8 cellular contexts compared by ENCODE assay signal in the genomic region with DNA sequence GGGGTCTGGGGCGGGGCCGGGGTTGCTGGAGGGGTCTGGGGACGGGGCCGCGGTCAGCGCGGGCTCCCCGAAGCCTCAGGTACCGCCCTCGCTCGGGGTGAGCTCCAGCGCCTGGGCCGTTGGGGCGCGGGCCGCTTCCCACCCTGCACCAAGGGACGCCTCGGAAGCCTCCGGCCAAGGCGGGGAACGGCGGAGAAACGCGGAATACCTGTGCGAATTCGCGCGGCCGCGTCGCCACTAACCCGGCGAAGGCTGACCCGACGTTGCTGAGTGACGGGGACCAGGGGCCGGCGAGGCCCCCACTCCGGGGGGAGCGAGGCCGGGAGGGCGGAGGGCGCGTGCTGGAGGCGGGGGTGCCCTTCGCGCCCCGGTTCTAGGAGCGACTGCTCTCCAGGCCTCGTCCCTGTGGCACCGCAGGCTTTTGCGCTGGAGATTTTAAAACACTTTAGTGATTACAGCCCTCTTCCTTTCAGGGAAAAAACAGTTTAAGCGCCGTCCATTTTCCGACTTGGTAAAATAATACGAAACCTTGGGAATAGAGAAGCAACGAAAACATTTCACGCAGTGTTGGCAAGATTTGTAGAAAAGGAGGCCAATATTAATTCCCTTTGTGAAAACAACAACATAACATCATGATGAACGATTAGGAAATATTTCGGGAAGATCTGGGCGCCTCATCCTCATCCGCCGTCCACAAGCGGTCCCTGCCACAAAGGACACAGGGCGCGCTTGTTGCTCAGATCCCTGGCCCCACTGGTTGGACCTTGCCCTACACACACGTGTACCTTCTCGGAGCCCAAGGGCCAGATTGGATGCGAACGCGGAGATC. TPM values are rescaled to one million over a fixed set of nuclear protein-coding genes. Genes with fewer than 3 reads are reported as not detected.
DNase-seq lines count a peak whose midpoint lies in the region; ATAC-seq, FAIRE-seq and TF ChIP-seq lines count a peak whose summit lies in the region.

No MANE protein-coding gene starts in this region.

- 12% methylated on average over 71 of the region's 71 CpGs for WGBS in ectodermal cell, 2 experiments

- FAIRE-seq in H54 (lab: Jason Lieb, UNC): no peak

- POLR2A ChIA-PET in naive thymus-derived CD4-positive, alpha-beta T cell (lab: Charles Lee): no interaction called here

- H3K4me3 ChIP-seq in GM08714 (ENCODE audit: low read length) (peak overlapping the region; percentile 11; the same call in 1 of the 2 replicates), ectodermal cell (ENCODE audit: insufficient read depth, low read depth, low read length) (peak overlapping the region; percentile 51)
- no peak overlapping the region for H3K4me3 ChIP-seq in naive thymus-derived CD4-positive, alpha-beta T cell (ENCODE audit: low read length)

- H3K27ac Mint-ChIP-seq in naive thymus-derived CD4-positive, alpha-beta T cell: no peak overlapping the region

- intact Hi-C loops in naive thymus-derived CD4-positive, alpha-beta T cell (cut with micrococcal nuclease): loop anchor here in 1 of 2 donors (1.0 kb wide), 1 partner anchor 8 kb away; no protein-coding TSS in a partner anchor

- peaks cover 0 to 17% (median 14%) of the 10 kb centered on the region in 5 donors for H3K36me3 Mint-ChIP-seq in naive thymus-derived CD4-positive, alpha-beta T cell

- DNase-seq in NCI-H510A treated with DMSO at 0.1 percent for 48 hours (lab: John Stamatoyannopoulos, UW) (peak; percentile 60), Kasumi-1 (lab: John Stamatoyannopoulos, UW) (no peak), erythroblast (lab: John Stamatoyannopoulos, UW) (no peak), H54 (ENCODE audit: insufficient read length, low spot score) (no peak)
- peak in 1 of 9 donors; percentile 41 for DNase-seq in naive thymus-derived CD4-positive, alpha-beta T cell

- H3K4me1 ChIP-seq in ectodermal cell (ENCODE audit: control insufficient read depth, insufficient read depth, low read length): peaks cover 11% of the 10 kb centered on the region
- peaks cover 0 to 4% of the 10 kb centered on the region in 2 donors for H3K4me1 ChIP-seq in naive thymus-derived CD4-positive, alpha-beta T cell (ENCODE audit: control insufficient read depth in 2 of 2, insufficient read depth in 2 of 2, low read length in 2 of 2)

- ATAC-seq in naive thymus-derived CD4-positive, alpha-beta T cell: no peak
- ATAC-seq in HG03135 (IDR thresholded peaks at IDR 0.05; ENCODE audit: unreplicated experiment): no peak

- peak overlapping the region; percentile 56 to 84 (median 73) for H3K4me3 Mint-ChIP-seq in naive thymus-derived CD4-positive, alpha-beta T cell

- H3K27me3 Mint-ChIP-seq in naive thymus-derived CD4-positive, alpha-beta T cell: peaks cover 72 to 76% (median 76%) of the 10 kb centered on the region in 5 donors

- no peaks in the 10 kb centered on the region for H3K9me3 ChIP-seq in ectodermal cell (ENCODE audit: control insufficient read depth, low read length)
- H3K9me3 ChIP-seq in naive thymus-derived CD4-positive, alpha-beta T cell (ENCODE audit: control insufficient read depth in 2 of 3, low read length in 3 of 3): no peaks in the 10 kb centered on the region

- peaks cover 0 to 34% (median 21%) of the 10 kb centered on the region in 11 donors for H3K9me3 Mint-ChIP-seq in naive thymus-derived CD4-positive, alpha-beta T cell

- TF ChIP-seq POLR2A in erythroblast (IDR thresholded peaks at IDR 0.05; ENCODE audit: low read length): no peak
- TF ChIP-seq POLR2A in H54 (IDR thresholded peaks at IDR 0.05; ENCODE audit: low read depth, low read length): no peak

- CTCF ChIA-PET in naive thymus-derived CD4-positive, alpha-beta T cell (lab: Charles Lee): no interaction called here

- no peaks in the 10 kb centered on the region for H3K36me3 ChIP-seq in ectodermal cell (ENCODE audit: control insufficient read depth, insufficient read depth, low read length)
- H3K36me3 ChIP-seq in naive thymus-derived CD4-positive, alpha-beta T cell (ENCODE audit: control insufficient read depth in 2 of 3, insufficient read depth in 3 of 3, low read length in 3 of 3): no peaks in the 10 kb centered on the region

- peaks cover 11 to 26% (median 15%) of the 10 kb centered on the region in 7 donors for H3K4me1 Mint-ChIP-seq in naive thymus-derived CD4-positive, alpha-beta T cell

- H3K27ac ChIP-seq in ectodermal cell (ENCODE audit: insufficient read depth, low read depth, low read length, poor library complexity, severe bottlenecking): no peak overlapping the region
- H3K27ac ChIP-seq in naive thymus-derived CD4-positive, alpha-beta T cell (ENCODE audit: low read depth, low read length): no peak overlapping the region

- peaks cover 52% of the 10 kb centered on the region for H3K27me3 ChIP-seq in ectodermal cell (ENCODE audit: control insufficient read depth, insufficient read depth, low read length, poor library complexity, severe bottlenecking)
- H3K27me3 ChIP-seq in naive thymus-derived CD4-positive, alpha-beta T cell (ENCODE audit: control insufficient read depth in 2 of 2, insufficient read depth in 2 of 2, low read length in 2 of 2): peaks cover 0 to 8% of the 10 kb centered on the region in 2 donors

RNA-seq across cellular contexts. Expression of gene GNG4, which starts 1.0 kb away (rescaled TPM):
- polyA plus RNA-seq in ectodermal cell (2013, experiment 1 of 4): 14.8 TPM
- polyA plus RNA-seq in ectodermal cell (2013, experiment 2 of 4): 14.2 TPM
- polyA plus RNA-seq in ectodermal cell (2013, experiment 3 of 4): 9.4 TPM
- 11.6 TPM for polyA plus RNA-seq in ectodermal cell (2013, experiment 4 of 4)
- 1 to 10 TPM in 1 of 5 experiments, under 1 TPM in 1, not detected in 3; 0.17 to 2.3 TPM for total RNA-seq in naive thymus-derived CD4-positive, alpha-beta T cell
- polyA plus RNA-seq in naive thymus-derived CD4-positive, alpha-beta T cell: not detected
